1 cellular context compared by ENCODE assay signal in the genomic region with DNA sequence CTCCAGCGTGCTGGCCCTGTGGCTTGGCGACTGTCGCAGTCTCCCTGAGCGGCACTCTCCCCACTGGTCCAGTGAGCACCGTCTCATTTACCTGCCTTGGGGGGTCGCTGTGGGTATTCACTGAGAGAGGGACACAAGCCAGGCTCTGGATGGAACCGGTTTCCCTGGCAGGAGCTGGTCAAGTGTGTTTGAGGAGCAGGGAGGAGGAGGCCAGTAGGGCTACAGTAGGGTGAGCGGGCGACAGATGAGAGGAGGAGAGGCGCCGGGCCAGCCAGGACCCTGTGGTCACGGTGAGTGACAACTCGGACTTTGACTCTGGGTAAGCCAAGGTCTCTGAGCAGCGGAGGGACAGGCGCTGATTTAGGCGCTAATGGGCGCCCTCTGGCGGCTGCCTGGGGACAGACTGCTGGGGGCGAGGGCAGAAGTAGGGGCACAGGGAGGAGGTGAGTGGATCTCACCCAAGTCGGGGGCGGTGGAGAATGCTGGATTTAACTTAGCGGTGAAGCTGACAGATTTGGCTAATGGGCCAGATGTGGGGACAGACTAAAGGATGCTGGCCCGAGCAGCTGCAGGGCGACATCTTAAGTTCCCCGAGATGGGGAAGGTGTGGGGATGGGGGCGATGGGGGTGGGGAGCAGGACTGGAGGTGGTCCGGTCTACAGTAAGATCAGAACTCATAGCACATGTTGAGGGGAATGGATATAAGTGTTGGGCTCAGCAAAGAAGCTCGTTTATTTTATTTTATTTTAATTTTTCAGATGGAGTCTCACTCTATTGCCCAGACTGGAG.
A peak's percentile ranks its signal among the peaks of the same experiment; 100 is the strongest.
TF ChIP-seq lines count a peak whose summit lies in the region.

No MANE protein-coding gene starts in this region.

TF ChIP-seq in HepG2, 621 proteins besides CTCF, POLR2A, EP300 and RAD21 (continued from another document and continues in another):
- TF ChIP-seq, protein P1, sequence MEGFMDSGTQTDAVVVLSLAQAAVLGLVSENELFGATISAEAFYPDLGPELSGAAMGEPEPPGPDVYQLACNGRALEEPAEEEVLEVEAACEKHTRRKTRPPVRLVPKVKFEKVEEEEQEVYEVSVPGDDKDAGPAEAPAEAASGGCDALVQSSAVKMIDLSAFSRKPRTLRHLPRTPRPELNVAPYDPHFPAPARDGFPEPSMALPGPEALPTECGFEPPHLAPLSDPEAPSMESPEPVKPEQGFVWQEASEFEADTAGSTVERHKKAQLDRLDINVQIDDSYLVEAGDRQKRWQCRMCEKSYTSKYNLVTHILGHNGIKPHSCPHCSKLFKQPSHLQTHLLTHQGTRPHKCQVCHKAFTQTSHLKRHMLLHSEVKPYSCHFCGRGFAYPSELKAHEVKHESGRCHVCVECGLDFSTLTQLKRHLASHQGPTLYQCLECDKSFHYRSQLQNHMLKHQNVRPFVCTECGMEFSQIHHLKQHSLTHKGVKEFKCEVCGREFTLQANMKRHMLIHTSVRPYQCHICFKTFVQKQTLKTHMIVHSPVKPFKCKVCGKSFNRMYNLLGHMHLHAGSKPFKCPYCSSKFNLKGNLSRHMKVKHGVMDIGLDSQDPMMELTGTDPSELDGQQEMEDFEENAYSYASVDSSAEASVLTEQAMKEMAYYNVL (CRISPR knock-in tag; IDR thresholded peaks at IDR 0.05; ENCODE audit: borderline replicate concordance) = peak; percentile 90
- TF ChIP-seq, protein P2, sequence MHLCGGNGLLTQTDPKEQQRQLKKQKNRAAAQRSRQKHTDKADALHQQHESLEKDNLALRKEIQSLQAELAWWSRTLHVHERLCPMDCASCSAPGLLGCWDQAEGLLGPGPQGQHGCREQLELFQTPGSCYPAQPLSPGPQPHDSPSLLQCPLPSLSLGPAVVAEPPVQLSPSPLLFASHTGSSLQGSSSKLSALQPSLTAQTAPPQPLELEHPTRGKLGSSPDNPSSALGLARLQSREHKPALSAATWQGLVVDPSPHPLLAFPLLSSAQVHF (CRISPR knock-in tag; IDR thresholded peaks at IDR 0.05) = no peak
- TF ChIP-seq ZNF530 (CRISPR knock-in tag; IDR thresholded peaks at IDR 0.05; ENCODE audit: low read depth) = no peak
- TF ChIP-seq, protein P3, sequence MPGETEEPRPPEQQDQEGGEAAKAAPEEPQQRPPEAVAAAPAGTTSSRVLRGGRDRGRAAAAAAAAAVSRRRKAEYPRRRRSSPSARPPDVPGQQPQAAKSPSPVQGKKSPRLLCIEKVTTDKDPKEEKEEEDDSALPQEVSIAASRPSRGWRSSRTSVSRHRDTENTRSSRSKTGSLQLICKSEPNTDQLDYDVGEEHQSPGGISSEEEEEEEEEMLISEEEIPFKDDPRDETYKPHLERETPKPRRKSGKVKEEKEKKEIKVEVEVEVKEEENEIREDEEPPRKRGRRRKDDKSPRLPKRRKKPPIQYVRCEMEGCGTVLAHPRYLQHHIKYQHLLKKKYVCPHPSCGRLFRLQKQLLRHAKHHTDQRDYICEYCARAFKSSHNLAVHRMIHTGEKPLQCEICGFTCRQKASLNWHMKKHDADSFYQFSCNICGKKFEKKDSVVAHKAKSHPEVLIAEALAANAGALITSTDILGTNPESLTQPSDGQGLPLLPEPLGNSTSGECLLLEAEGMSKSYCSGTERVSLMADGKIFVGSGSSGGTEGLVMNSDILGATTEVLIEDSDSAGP (CRISPR knock-in tag; IDR thresholded peaks at IDR 0.05; ENCODE audit: borderline replicate concordance) = peak; percentile 75; the same call in 1 of the 2 replicates
- TF ChIP-seq SNAPC2 (CRISPR knock-in tag; IDR thresholded peaks at IDR 0.05) = no peak
- no peak for TF ChIP-seq ISX (CRISPR knock-in tag; conservative IDR thresholded peaks at IDR 0.05)
- no peak for TF ChIP-seq MATR3 (CRISPR knock-in tag; IDR thresholded peaks at IDR 0.05)
- peak; percentile 9; the same call in 1 of the 2 replicates for TF ChIP-seq SP5 (CRISPR knock-in tag; IDR thresholded peaks at IDR 0.05; ENCODE audit: borderline replicate concordance, low read depth)
- peak; percentile 62; the same call in 1 of the 2 replicates for TF ChIP-seq SPEN (CRISPR knock-in tag; IDR thresholded peaks at IDR 0.05; ENCODE audit: low read depth)
- TF ChIP-seq ZNF773 (CRISPR knock-in tag; IDR thresholded peaks at IDR 0.05; ENCODE audit: borderline replicate concordance) = no peak
- TF ChIP-seq ZMYM2 (CRISPR knock-in tag; IDR thresholded peaks at IDR 0.05) = no peak
- no peak for TF ChIP-seq MED13 (CRISPR knock-in tag; IDR thresholded peaks at IDR 0.05)
- TF ChIP-seq, protein P4, sequence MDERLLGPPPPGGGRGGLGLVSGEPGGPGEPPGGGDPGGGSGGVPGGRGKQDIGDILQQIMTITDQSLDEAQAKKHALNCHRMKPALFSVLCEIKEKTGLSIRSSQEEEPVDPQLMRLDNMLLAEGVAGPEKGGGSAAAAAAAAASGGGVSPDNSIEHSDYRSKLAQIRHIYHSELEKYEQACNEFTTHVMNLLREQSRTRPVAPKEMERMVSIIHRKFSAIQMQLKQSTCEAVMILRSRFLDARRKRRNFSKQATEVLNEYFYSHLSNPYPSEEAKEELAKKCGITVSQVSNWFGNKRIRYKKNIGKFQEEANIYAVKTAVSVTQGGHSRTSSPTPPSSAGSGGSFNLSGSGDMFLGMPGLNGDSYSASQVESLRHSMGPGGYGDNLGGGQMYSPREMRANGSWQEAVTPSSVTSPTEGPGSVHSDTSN (CRISPR knock-in tag; IDR thresholded peaks at IDR 0.05) = peak; percentile 81
- TF ChIP-seq ZNF441 (CRISPR knock-in tag; IDR thresholded peaks at IDR 0.05; ENCODE audit: borderline replicate concordance) = peak; percentile 73
- TF ChIP-seq ZNF160 (CRISPR knock-in tag; IDR thresholded peaks at IDR 0.05) = no peak
- TF ChIP-seq, protein P5, sequence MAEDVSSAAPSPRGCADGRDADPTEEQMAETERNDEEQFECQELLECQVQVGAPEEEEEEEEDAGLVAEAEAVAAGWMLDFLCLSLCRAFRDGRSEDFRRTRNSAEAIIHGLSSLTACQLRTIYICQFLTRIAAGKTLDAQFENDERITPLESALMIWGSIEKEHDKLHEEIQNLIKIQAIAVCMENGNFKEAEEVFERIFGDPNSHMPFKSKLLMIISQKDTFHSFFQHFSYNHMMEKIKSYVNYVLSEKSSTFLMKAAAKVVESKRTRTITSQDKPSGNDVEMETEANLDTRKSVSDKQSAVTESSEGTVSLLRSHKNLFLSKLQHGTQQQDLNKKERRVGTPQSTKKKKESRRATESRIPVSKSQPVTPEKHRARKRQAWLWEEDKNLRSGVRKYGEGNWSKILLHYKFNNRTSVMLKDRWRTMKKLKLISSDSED (CRISPR knock-in tag; IDR thresholded peaks at IDR 0.05) = no peak
- no peak for TF ChIP-seq FOXP1 (IDR thresholded peaks at IDR 0.05)
- TF ChIP-seq FOXP1 (CRISPR knock-in tag; IDR thresholded peaks at IDR 0.05) = no peak
- no peak for TF ChIP-seq RFXANK (CRISPR knock-in tag; IDR thresholded peaks at IDR 0.05)
- 0 out of 2 replicates have a peak, but pooled peaks have one; percentile 7 for TF ChIP-seq ZNF121 (CRISPR knock-in tag; IDR thresholded peaks at IDR 0.05)
- TF ChIP-seq, protein P6, sequence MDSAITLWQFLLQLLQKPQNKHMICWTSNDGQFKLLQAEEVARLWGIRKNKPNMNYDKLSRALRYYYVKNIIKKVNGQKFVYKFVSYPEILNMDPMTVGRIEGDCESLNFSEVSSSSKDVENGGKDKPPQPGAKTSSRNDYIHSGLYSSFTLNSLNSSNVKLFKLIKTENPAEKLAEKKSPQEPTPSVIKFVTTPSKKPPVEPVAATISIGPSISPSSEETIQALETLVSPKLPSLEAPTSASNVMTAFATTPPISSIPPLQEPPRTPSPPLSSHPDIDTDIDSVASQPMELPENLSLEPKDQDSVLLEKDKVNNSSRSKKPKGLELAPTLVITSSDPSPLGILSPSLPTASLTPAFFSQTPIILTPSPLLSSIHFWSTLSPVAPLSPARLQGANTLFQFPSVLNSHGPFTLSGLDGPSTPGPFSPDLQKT (CRISPR knock-in tag; IDR thresholded peaks at IDR 0.05; ENCODE audit: borderline replicate concordance) = no peak
- TF ChIP-seq CC2D1A (CRISPR knock-in tag; IDR thresholded peaks at IDR 0.05) = no peak
- TF ChIP-seq ZNF792 (CRISPR knock-in tag; IDR thresholded peaks at IDR 0.05) = peak; percentile 73; the same call in 1 of the 2 replicates
- TF ChIP-seq, protein P7, sequence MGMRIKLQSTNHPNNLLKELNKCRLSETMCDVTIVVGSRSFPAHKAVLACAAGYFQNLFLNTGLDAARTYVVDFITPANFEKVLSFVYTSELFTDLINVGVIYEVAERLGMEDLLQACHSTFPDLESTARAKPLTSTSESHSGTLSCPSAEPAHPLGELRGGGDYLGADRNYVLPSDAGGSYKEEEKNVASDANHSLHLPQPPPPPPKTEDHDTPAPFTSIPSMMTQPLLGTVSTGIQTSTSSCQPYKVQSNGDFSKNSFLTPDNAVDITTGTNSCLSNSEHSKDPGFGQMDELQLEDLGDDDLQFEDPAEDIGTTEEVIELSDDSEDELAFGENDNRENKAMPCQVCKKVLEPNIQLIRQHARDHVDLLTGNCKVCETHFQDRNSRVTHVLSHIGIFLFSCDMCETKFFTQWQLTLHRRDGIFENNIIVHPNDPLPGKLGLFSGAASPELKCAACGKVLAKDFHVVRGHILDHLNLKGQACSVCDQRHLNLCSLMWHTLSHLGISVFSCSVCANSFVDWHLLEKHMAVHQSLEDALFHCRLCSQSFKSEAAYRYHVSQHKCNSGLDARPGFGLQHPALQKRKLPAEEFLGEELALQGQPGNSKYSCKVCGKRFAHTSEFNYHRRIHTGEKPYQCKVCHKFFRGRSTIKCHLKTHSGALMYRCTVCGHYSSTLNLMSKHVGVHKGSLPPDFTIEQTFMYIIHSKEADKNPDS (CRISPR knock-in tag; IDR thresholded peaks at IDR 0.05) = no peak
- peak; percentile 63; the same call in 1 of the 2 replicates for TF ChIP-seq RXRA (CRISPR knock-in tag; IDR thresholded peaks at IDR 0.05)
- TF ChIP-seq XBP1 (CRISPR knock-in tag; IDR thresholded peaks at IDR 0.05) = no peak
- TF ChIP-seq, protein P8, sequence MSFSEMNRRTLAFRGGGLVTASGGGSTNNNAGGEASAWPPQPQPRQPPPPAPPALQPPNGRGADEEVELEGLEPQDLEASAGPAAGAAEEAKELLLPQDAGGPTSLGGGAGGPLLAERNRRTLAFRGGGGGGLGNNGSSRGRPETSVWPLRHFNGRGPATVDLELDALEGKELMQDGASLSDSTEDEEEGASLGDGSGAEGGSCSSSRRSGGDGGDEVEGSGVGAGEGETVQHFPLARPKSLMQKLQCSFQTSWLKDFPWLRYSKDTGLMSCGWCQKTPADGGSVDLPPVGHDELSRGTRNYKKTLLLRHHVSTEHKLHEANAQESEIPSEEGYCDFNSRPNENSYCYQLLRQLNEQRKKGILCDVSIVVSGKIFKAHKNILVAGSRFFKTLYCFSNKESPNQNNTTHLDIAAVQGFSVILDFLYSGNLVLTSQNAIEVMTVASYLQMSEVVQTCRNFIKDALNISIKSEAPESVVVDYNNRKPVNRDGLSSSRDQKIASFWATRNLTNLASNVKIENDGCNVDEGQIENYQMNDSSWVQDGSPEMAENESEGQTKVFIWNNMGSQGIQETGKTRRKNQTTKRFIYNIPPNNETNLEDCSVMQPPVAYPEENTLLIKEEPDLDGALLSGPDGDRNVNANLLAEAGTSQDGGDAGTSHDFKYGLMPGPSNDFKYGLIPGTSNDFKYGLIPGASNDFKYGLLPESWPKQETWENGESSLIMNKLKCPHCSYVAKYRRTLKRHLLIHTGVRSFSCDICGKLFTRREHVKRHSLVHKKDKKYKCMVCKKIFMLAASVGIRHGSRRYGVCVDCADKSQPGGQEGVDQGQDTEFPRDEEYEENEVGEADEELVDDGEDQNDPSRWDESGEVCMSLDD (CRISPR knock-in tag; IDR thresholded peaks at IDR 0.05; ENCODE audit: borderline replicate concordance) = no peak
- no peak for TF ChIP-seq ZNF234 (CRISPR knock-in tag; conservative IDR thresholded peaks at IDR 0.05)
- no peak for TF ChIP-seq ZNF335 (CRISPR knock-in tag; IDR thresholded peaks at IDR 0.05)
- no peak for TF ChIP-seq CCAR2 (optimal IDR thresholded peaks at IDR 0.05; ENCODE audit: low read depth, low read length)
- TF ChIP-seq ZNF33B (CRISPR knock-in tag; IDR thresholded peaks at IDR 0.05) = 0 out of 2 replicates have a peak, but pooled peaks have one; percentile 62
- peak; percentile 71; the same call in 1 of the 2 replicates for TF ChIP-seq ZNF235 (CRISPR knock-in tag; IDR thresholded peaks at IDR 0.05; ENCODE audit: borderline replicate concordance)
- TF ChIP-seq ELF1 (CRISPR knock-in tag; IDR thresholded peaks at IDR 0.05) = no peak
- TF ChIP-seq, protein P9, sequence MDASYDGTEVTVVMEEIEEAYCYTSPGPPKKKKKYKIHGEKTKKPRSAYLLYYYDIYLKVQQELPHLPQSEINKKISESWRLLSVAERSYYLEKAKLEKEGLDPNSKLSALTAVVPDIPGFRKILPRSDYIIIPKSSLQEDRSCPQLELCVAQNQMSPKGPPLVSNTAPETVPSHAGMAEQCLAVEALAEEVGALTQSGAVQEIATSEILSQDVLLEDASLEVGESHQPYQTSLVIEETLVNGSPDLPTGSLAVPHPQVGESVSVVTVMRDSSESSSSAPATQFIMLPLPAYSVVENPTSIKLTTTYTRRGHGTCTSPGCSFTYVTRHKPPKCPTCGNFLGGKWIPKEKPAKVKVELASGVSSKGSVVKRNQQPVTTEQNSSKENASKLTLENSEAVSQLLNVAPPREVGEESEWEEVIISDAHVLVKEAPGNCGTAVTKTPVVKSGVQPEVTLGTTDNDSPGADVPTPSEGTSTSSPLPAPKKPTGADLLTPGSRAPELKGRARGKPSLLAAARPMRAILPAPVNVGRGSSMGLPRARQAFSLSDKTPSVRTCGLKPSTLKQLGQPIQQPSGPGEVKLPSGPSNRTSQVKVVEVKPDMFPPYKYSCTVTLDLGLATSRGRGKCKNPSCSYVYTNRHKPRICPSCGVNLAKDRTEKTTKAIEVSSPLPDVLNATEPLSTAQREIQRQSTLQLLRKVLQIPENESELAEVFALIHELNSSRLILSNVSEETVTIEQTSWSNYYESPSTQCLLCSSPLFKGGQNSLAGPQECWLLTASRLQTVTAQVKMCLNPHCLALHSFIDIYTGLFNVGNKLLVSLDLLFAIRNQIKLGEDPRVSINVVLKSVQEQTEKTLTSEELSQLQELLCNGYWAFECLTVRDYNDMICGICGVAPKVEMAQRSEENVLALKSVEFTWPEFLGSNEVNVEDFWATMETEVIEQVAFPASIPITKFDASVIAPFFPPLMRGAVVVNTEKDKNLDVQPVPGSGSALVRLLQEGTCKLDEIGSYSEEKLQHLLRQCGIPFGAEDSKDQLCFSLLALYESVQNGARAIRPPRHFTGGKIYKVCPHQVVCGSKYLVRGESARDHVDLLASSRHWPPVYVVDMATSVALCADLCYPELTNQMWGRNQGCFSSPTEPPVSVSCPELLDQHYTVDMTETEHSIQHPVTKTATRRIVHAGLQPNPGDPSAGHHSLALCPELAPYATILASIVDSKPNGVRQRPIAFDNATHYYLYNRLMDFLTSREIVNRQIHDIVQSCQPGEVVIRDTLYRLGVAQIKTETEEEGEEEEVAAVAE (CRISPR knock-in tag; IDR thresholded peaks at IDR 0.05; ENCODE audit: borderline replicate concordance) = 0 out of 2 replicates have a peak, but pooled peaks have one; percentile 17
- TF ChIP-seq ZFP41 (CRISPR knock-in tag; IDR thresholded peaks at IDR 0.05; ENCODE audit: borderline replicate concordance) = no peak
- TF ChIP-seq, protein P10, sequence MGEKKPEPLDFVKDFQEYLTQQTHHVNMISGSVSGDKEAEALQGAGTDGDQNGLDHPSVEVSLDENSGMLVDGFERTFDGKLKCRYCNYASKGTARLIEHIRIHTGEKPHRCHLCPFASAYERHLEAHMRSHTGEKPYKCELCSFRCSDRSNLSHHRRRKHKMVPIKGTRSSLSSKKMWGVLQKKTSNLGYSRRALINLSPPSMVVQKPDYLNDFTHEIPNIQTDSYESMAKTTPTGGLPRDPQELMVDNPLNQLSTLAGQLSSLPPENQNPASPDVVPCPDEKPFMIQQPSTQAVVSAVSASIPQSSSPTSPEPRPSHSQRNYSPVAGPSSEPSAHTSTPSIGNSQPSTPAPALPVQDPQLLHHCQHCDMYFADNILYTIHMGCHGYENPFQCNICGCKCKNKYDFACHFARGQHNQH (CRISPR knock-in tag; IDR thresholded peaks at IDR 0.05) = peak; percentile 87; the same call in 1 of the 2 replicates
- TF ChIP-seq ZBTB1 (CRISPR knock-in tag; IDR thresholded peaks at IDR 0.05; ENCODE audit: borderline replicate concordance) = no peak
- no peak for TF ChIP-seq ZFAT (CRISPR knock-in tag; conservative IDR thresholded peaks at IDR 0.05)
- no peak for TF ChIP-seq PHF5A (CRISPR knock-in tag; IDR thresholded peaks at IDR 0.05; ENCODE audit: low read depth, unreplicated experiment)
